In genomic region chr18:22176282-22176621, GRCh38 we compare ENCODE assay signal across 11 cellular contexts. TPM values are rescaled to one million over a fixed set of nuclear protein-coding genes. Genes with fewer than 3 reads are reported as not detected.
DNase-seq lines count a peak whose midpoint lies in the region; ATAC-seq and TF ChIP-seq lines count a peak whose summit lies in the region.
"Had no signal": no experiment of that assay in that cellular context is flagged by ENCODE, and none has a peak within 500 bp of the region (broad histone marks: within the 10 kb centered on the region; RNA-seq: fewer than 3 reads in every experiment).

No MANE protein-coding gene starts in this region.

- BruUV-seq in Panc1 (replicated peaks; lab: Mats Ljungman, UMichigan), result no TSS peak

- peaks cover 44% of the 10 kb centered on the region for H3K27me3 ChIP-seq in Panc1 (ENCODE audit: control insufficient read depth, insufficient read depth, low read length)
- H3K27me3 ChIP-seq in duodenal mucosa (ENCODE audit: control insufficient read depth in 1 of 2, insufficient read depth in 2 of 2, low read length in 2 of 2), result peaks cover 0 to 8% of the 10 kb centered on the region in 2 donors
- peaks cover 2 to 7% of the 10 kb centered on the region in 2 donors for H3K27me3 ChIP-seq in mucosa of rectum (ENCODE audit: control insufficient read depth in 2 of 2, insufficient read depth in 2 of 2, low read length in 2 of 2)
- H3K27me3 ChIP-seq in tibial artery, result no peaks in the 10 kb centered on the region

- H3K4me1 ChIP-seq in Panc1 (ENCODE audit: control insufficient read depth, insufficient read depth, low read length) (peaks cover 4% of the 10 kb centered on the region; the same call in 1 of the 2 replicates), duodenal mucosa (ENCODE audit: control insufficient read depth in 1 of 2, insufficient read depth in 2 of 2, low read length in 2 of 2) (peaks cover 0 to 15% of the 10 kb centered on the region in 2 donors), mucosa of rectum (ENCODE audit: control insufficient read depth in 2 of 2, insufficient read depth in 2 of 2, low read length in 2 of 2) (peaks cover 19% of the 10 kb centered on the region in 2 donors), tibial artery (peaks cover 0 to 78% (median 14%) of the 10 kb centered on the region in 4 donors)

- TF ChIP-seq CTCF in Panc1 (IDR thresholded peaks at IDR 0.05) (no peak), tibial artery (IDR thresholded peaks at IDR 0.05) (no peak)

- H3K27ac Mint-ChIP-seq in activated CD8-positive, alpha-beta memory T cell treated with anti-CD3 and anti-CD28 coated beads, Interleukin-2, amount 10 ng/mL, durations not matched to agents 7 days and 5 days, result no peak overlapping the region
- H3K27ac Mint-ChIP-seq: CD4-positive, CD25-positive, alpha-beta regulatory T cell; stimulated activated memory B cell treated with anti-CD40 and anti-IgM and Interleukin-4, amounts not matched to agents 10 μg/mL and 1 μg/mL and 100 μg/mL, for 72 hours had no signal

- H3K4me3 Mint-ChIP-seq in activated CD8-positive, alpha-beta memory T cell treated with anti-CD3 and anti-CD28 coated beads, Interleukin-2, amount 10 ng/mL, durations not matched to agents 7 days and 5 days, result no peak overlapping the region
- H3K4me3 Mint-ChIP-seq: CD4-positive, CD25-positive, alpha-beta regulatory T cell; stimulated activated memory B cell treated with anti-CD40 and anti-IgM and Interleukin-4, amounts not matched to agents 10 μg/mL and 1 μg/mL and 100 μg/mL, for 72 hours had no signal

- POLR2A ChIA-PET in Panc1 (lab: Charles Lee), result no interaction called here

- CTCF ChIA-PET in Panc1 (lab: Charles Lee), result no interaction called here
- CTCF ChIA-PET in activated CD8-positive, alpha-beta memory T cell treated with anti-CD3 and anti-CD28 coated beads, Interleukin-2, amount 10 ng/mL, durations not matched to agents 7 days and 5 days (lab: Charles Lee), result no interaction called here

- DNase-seq in Panc1 (ENCODE audit: low read depth, low spot score) (no peak), tibial artery (no peak), mesenteric fat pad (ENCODE audit: low spot score) (no peak)
- DNase-seq in activated CD8-positive, alpha-beta memory T cell treated with anti-CD3 and anti-CD28 coated beads, Interleukin-2, amount 10 ng/mL, durations not matched to agents 7 days and 5 days, result no peak
- DNase-seq in stimulated activated CD4-positive, alpha-beta T cell treated with anti-CD3 and anti-CD28 coated beads, Interleukin-4, amount 100 ng/mL, for 4 hours, result no peak
- DNase-seq: CD4-positive, CD25-positive, alpha-beta regulatory T cell; effector CD4-positive, alpha-beta T cell; stimulated activated CD4-positive, alpha-beta T cell treated with anti-CD3 and anti-CD28 coated beads, Interleukin-2, amount 100 ng/mL, for 48 hours had no signal

- peaks cover 73% of the 10 kb centered on the region for H3K27me3 Mint-ChIP-seq in activated CD8-positive, alpha-beta memory T cell treated with anti-CD3 and anti-CD28 coated beads, Interleukin-2, amount 10 ng/mL, durations not matched to agents 7 days and 5 days

- H3K9me3 ChIP-seq in Panc1 (ENCODE audit: control insufficient read depth, insufficient read depth, low read depth, low read length) (no peaks in the 10 kb centered on the region), duodenal mucosa (ENCODE audit: control insufficient read depth in 1 of 2, low read length in 2 of 2) (no peaks in the 10 kb centered on the region), mucosa of rectum (ENCODE audit: control insufficient read depth in 2 of 2, low read length in 2 of 2) (no peaks in the 10 kb centered on the region), tibial artery (no peaks in the 10 kb centered on the region)

- no peak for ATAC-seq in Panc1
- ATAC-seq in activated CD8-positive, alpha-beta memory T cell treated with anti-CD3 and anti-CD28 coated beads, Interleukin-2, amount 10 ng/mL, durations not matched to agents 7 days and 5 days, result no peak

- intact Hi-C loops in Panc1 (cut with micrococcal nuclease; ENCODE audit: unreplicated experiment) (loop anchor here (10.0 kb wide), 1 partner anchor 169 kb away; no protein-coding TSS in a partner anchor), tibial artery (cut with DNase I; ENCODE audit: low total_unique reads) (loop anchor here (10.0 kb wide), 1 partner anchor 289 kb away; no protein-coding TSS in a partner anchor)

- H3K4me3 ChIP-seq in Panc1 (ENCODE audit: low read depth in 2 of 2, low read length in 2 of 2) (peak overlapping the region; percentile 22 to 32; a peak in 3 of 4 replicates), duodenal mucosa (ENCODE audit: low read depth in 1 of 2, low read length in 2 of 2) (peak overlapping the region; percentile 69 to 88), mucosa of rectum (ENCODE audit: low read length in 2 of 2) (peak overlapping the region; percentile 49 to 71), tibial artery (peak overlapping the region; percentile 93 to 98)

- H3K36me3 Mint-ChIP-seq in activated CD8-positive, alpha-beta memory T cell treated with anti-CD3 and anti-CD28 coated beads, Interleukin-2, amount 10 ng/mL, durations not matched to agents 7 days and 5 days, result no peaks in the 10 kb centered on the region
- H3K36me3 Mint-ChIP-seq: CD4-positive, CD25-positive, alpha-beta regulatory T cell; stimulated activated memory B cell treated with anti-CD40 and anti-IgM and Interleukin-4, amounts not matched to agents 10 μg/mL and 1 μg/mL and 100 μg/mL, for 72 hours had no signal

- H3K27ac ChIP-seq in Panc1 (ENCODE audit: low read length), result no peak overlapping the region
- peak overlapping the region; percentile 76 for H3K27ac ChIP-seq in duodenal mucosa (ENCODE audit: low read depth, low read length)
- H3K27ac ChIP-seq in mucosa of rectum (ENCODE audit: low read depth in 2 of 2, low read length in 2 of 2), result peak overlapping the region; percentile 77 to 84
- H3K27ac ChIP-seq in tibial artery, result peak overlapping the region; percentile 97 to 100

- in situ Hi-C loops in Panc1 (cut with HindIII; ENCODE audit: low pct_unique_long_range_greater_than_20kb, low sequenced_read_pairs), result no loop called here

- no peaks in the 10 kb centered on the region for H3K9me3 Mint-ChIP-seq in activated CD8-positive, alpha-beta memory T cell treated with anti-CD3 and anti-CD28 coated beads, Interleukin-2, amount 10 ng/mL, durations not matched to agents 7 days and 5 days (ENCODE audit: low read depth)
- H3K9me3 Mint-ChIP-seq: stimulated activated memory B cell treated with anti-CD40 and anti-IgM and Interleukin-4, amounts not matched to agents 10 μg/mL and 1 μg/mL and 100 μg/mL, for 72 hours had no signal

- H3K4me1 Mint-ChIP-seq in activated CD8-positive, alpha-beta memory T cell treated with anti-CD3 and anti-CD28 coated beads, Interleukin-2, amount 10 ng/mL, durations not matched to agents 7 days and 5 days, result no peaks in the 10 kb centered on the region
- H3K4me1 Mint-ChIP-seq: stimulated activated memory B cell treated with anti-CD40 and anti-IgM and Interleukin-4, amounts not matched to agents 10 μg/mL and 1 μg/mL and 100 μg/mL, for 72 hours had no signal

- H3K9ac ChIP-seq in duodenal mucosa (ENCODE audit: low read depth in 1 of 2, low read length in 2 of 2) (peak overlapping the region; percentile 69 to 97), mucosa of rectum (ENCODE audit: low read depth in 1 of 2, low read length in 2 of 2) (peak overlapping the region; percentile 54 to 82)

- H3K36me3 ChIP-seq in Panc1 (ENCODE audit: control insufficient read depth, insufficient read depth, low read length), result no peaks in the 10 kb centered on the region
- H3K36me3 ChIP-seq in duodenal mucosa (ENCODE audit: control insufficient read depth in 1 of 2, insufficient read depth in 2 of 2, low read length in 2 of 2), result peaks cover 8 to 9% of the 10 kb centered on the region in 2 donors
- H3K36me3 ChIP-seq in mucosa of rectum (ENCODE audit: control insufficient read depth in 2 of 2, insufficient read depth in 2 of 2, low read length in 2 of 2), result peaks cover 4 to 14% of the 10 kb centered on the region in 2 donors
- peaks cover 7 to 24% (median 14%) of the 10 kb centered on the region in 3 donors for H3K36me3 ChIP-seq in tibial artery

RNA-seq across cellular contexts. Expression of gene GATA6, which starts 6.9 kb away (rescaled TPM):
- 0.51 TPM for total RNA-seq in Panc1 (2021; ENCODE audit: unreplicated experiment)
- polyA plus RNA-seq in Panc1 (2012; ENCODE audit: insufficient read length), result 0.18 TPM
- total RNA-seq in mesenteric fat pad, result 26.6 TPM
- not detected for total RNA-seq in activated CD8-positive, alpha-beta memory T cell treated with anti-CD3 and anti-CD28 coated beads, Interleukin-2, amount 10 ng/mL, durations not matched to agents 7 days and 5 days
- polyA plus RNA-seq: CD4-positive, CD25-positive, alpha-beta regulatory T cell had no signal

Comparison
In these comparisons a context has a peak if more than half of its experiments do, and no peak if none do; other contexts are left out.
1. H3K4me3 ChIP-seq: peak in every context shown above with its lines; median percentile 96 in tibial artery; 78 in duodenal mucosa; 60 in mucosa of rectum; 27 in Panc1.
2. RNA of gene GATA6, which starts 6.9 kb away (total RNA-seq): 26.6 TPM in mesenteric fat pad (single experiment); 0.51 TPM in Panc1 (single experiment) and not detected in activated CD8-positive, alpha-beta memory T cell treated with anti-CD3 and anti-CD28 coated beads, Interleukin-2, amount 10 ng/mL, durations not matched to agents 7 days and 5 days; every median in the first group is over 10 times any median in the second.